9 cellular contexts compared by ENCODE assay signal in genomic region chr12:10154145-10154496, GRCh38. TPM values are rescaled to one million over a fixed set of nuclear protein-coding genes. Genes with fewer than 3 reads are reported as not detected.
DNase-seq lines count a peak whose midpoint lies in the region; ATAC-seq and TF ChIP-seq lines count a peak whose summit lies in the region.
"Had no signal": no experiment of that assay in that cellular context is flagged by ENCODE, and none has a peak within 500 bp of the region (broad histone marks: within the 10 kb centered on the region; RNA-seq: fewer than 3 reads in every experiment).

No MANE protein-coding gene starts in this region.

- H3K36me3 Mint-ChIP-seq in activated naive CD4-positive, alpha-beta T cell treated with anti-CD3 and anti-CD28 coated beads, Interleukin-2, amount 50 U/mL, for 24 hours, result no peaks in the 10 kb centered on the region

- H3K4me1 Mint-ChIP-seq in activated naive CD4-positive, alpha-beta T cell treated with anti-CD3 and anti-CD28 coated beads, Interleukin-2, amount 50 U/mL, for 24 hours, result peaks cover 8% of the 10 kb centered on the region

- H3K27me3 ChIP-seq in colonic mucosa (no peaks in the 10 kb centered on the region), mucosa of rectum (ENCODE audit: control insufficient read depth in 2 of 2, insufficient read depth in 2 of 2, low read length in 2 of 2) (peaks cover 5 to 6% of the 10 kb centered on the region in 2 donors), upper lobe of right lung (no peaks in the 10 kb centered on the region), foreskin keratinocyte (no peaks in the 10 kb centered on the region)

- H3K27ac ChIP-seq in colonic mucosa (no peak overlapping the region), mucosa of rectum (ENCODE audit: low read depth in 2 of 2, low read length in 2 of 2) (peak overlapping the region in 1 of 2 donors; percentile 21), upper lobe of right lung (peak overlapping the region; percentile 78), foreskin keratinocyte (no peak overlapping the region)

- intact Hi-C loops in colonic mucosa (cut with DNase I), result no loop called here
- intact Hi-C loops in upper lobe of right lung (cut with DNase I), result loop anchor here (5.0 kb wide), 1 partner anchor 38 kb away; no protein-coding TSS in a partner anchor

- H3K36me3 ChIP-seq in colonic mucosa (no peaks in the 10 kb centered on the region), mucosa of rectum (ENCODE audit: control insufficient read depth in 2 of 2, insufficient read depth in 2 of 2, low read length in 2 of 2) (no peaks in the 10 kb centered on the region), upper lobe of right lung (no peaks in the 10 kb centered on the region)

- peak overlapping the region; percentile 91 for H3K4me3 Mint-ChIP-seq in activated naive CD4-positive, alpha-beta T cell treated with anti-CD3 and anti-CD28 coated beads, Interleukin-2, amount 50 U/mL, for 24 hours

- ATAC-seq in upper lobe of right lung (peak; percentile 6), GM21717 (IDR thresholded peaks at IDR 0.05; ENCODE audit: unreplicated experiment) (no peak), foreskin keratinocyte (no peak)

- H3K4me1 ChIP-seq in colonic mucosa, result no peaks in the 10 kb centered on the region
- peaks cover 4 to 5% of the 10 kb centered on the region in 2 donors for H3K4me1 ChIP-seq in mucosa of rectum (ENCODE audit: control insufficient read depth in 2 of 2, insufficient read depth in 2 of 2, low read length in 2 of 2)
- peaks cover 7% of the 10 kb centered on the region for H3K4me1 ChIP-seq in upper lobe of right lung
- no peaks in the 10 kb centered on the region for H3K4me1 ChIP-seq in foreskin keratinocyte

- no peak overlapping the region for H3K27ac Mint-ChIP-seq in activated naive CD4-positive, alpha-beta T cell treated with anti-CD3 and anti-CD28 coated beads, Interleukin-2, amount 50 U/mL, for 24 hours

- no peak for DNase-seq in activated naive CD4-positive, alpha-beta T cell treated with anti-CD3 and anti-CD28 coated beads, Interleukin-2, amount 50 U/mL, for 16 hours
- DNase-seq in colonic mucosa (no peak), upper lobe of right lung (no peak), foreskin keratinocyte (no peak), OCI-M1 (lab: John Stamatoyannopoulos, UW) (no peak)
- DNase-seq: DND-41 had no signal

- H3K27me3 Mint-ChIP-seq in activated naive CD4-positive, alpha-beta T cell treated with anti-CD3 and anti-CD28 coated beads, Interleukin-2, amount 50 U/mL, for 24 hours, result peaks cover 2% of the 10 kb centered on the region

- no peak for TF ChIP-seq CTCF in colonic mucosa (IDR thresholded peaks at IDR 0.05)
- no peak for TF ChIP-seq CTCF in upper lobe of right lung (IDR thresholded peaks at IDR 0.05)
- TF ChIP-seq CTCF in foreskin keratinocyte (conservative IDR thresholded peaks at IDR 0.05), result no peak

- H3K9ac ChIP-seq in colonic mucosa (ENCODE audit: low read depth in 2 of 2, low read length in 2 of 2) (peak overlapping the region; percentile 59 to 77), mucosa of rectum (ENCODE audit: low read depth in 1 of 2, low read length in 2 of 2) (peak overlapping the region in 1 of 2 donors; percentile 70)

- no peaks in the 10 kb centered on the region for H3K9me3 Mint-ChIP-seq in activated naive CD4-positive, alpha-beta T cell treated with anti-CD3 and anti-CD28 coated beads, Interleukin-2, amount 50 U/mL, for 24 hours

- peak overlapping the region; percentile 44 for H3K4me3 ChIP-seq in colonic mucosa
- H3K4me3 ChIP-seq in mucosa of rectum (ENCODE audit: low read length in 2 of 2), result peak overlapping the region; percentile 68 to 83
- peak overlapping the region; percentile 63 for H3K4me3 ChIP-seq in upper lobe of right lung

- H3K9me3 ChIP-seq in colonic mucosa (no peaks in the 10 kb centered on the region), mucosa of rectum (ENCODE audit: control insufficient read depth in 2 of 2, low read length in 2 of 2) (no peaks in the 10 kb centered on the region), upper lobe of right lung (no peaks in the 10 kb centered on the region)

RNA-seq across cellular contexts. Expression of gene OLR1, which starts 17.8 kb away (rescaled TPM):
- under 1 TPM; 0.20 to 0.77 TPM for total RNA-seq in colonic mucosa
- total RNA-seq in upper lobe of right lung, result 96.1 TPM
- not detected in 2 replicates for total RNA-seq in foreskin keratinocyte
- not detected in 2 replicates for polyA plus RNA-seq in foreskin keratinocyte

RNA-seq across cellular contexts. Expression of gene CLEC7A, which starts 24.1 kb away (rescaled TPM):
- total RNA-seq in colonic mucosa, result 1 to 10 TPM; 1.1 to 6.8 TPM
- total RNA-seq in upper lobe of right lung, result 51.1 TPM
- 0.07 TPM in 2 replicates for total RNA-seq in foreskin keratinocyte
- polyA plus RNA-seq in foreskin keratinocyte, result 0.03 and 0.09 TPM in 2 replicates

RNA-seq across cellular contexts. Expression of gene TMEM52B, which starts 24.7 kb away (rescaled TPM):
- total RNA-seq in colonic mucosa (not detected), upper lobe of right lung (2.3 TPM), foreskin keratinocyte (not detected in 2 replicates)
- polyA plus RNA-seq in foreskin keratinocyte, result not detected in 2 replicates

RNA-seq across cellular contexts. Expression of gene CLEC1A, which starts 55.3 kb away (rescaled TPM):
- total RNA-seq in colonic mucosa (1 to 10 TPM; 1.7 to 1.8 TPM), upper lobe of right lung (15.0 TPM), foreskin keratinocyte (not detected in 2 replicates)
- polyA plus RNA-seq in foreskin keratinocyte, result not detected in 2 replicates

RNA-seq across cellular contexts. Expression of gene GABARAPL1, which starts 58.6 kb away (rescaled TPM):
- 10 to 100 TPM; 12.8 to 42.8 TPM for total RNA-seq in colonic mucosa
- 114 TPM for total RNA-seq in upper lobe of right lung
- 9.0 and 12.1 TPM in 2 replicates for total RNA-seq in foreskin keratinocyte
- polyA plus RNA-seq in foreskin keratinocyte, result 8.7 and 9.8 TPM in 2 replicates

Comparison
In these comparisons a context has a peak if more than half of its experiments do, and no peak if none do; other contexts are left out.
1. RNA of gene OLR1, which starts 17.8 kb away (total RNA-seq): 96.1 TPM in upper lobe of right lung (single experiment); 0.20 to 0.77 TPM in colonic mucosa and not detected in foreskin keratinocyte; every median in the first group is over 10 times any median in the second.
2. Peak in every context shown above with its lines, with median percentiles within 50 percentile points of each other: H3K4me3 ChIP-seq.